Comparison of ENCODE assay signal across 18 cellular contexts in the genomic region with DNA sequence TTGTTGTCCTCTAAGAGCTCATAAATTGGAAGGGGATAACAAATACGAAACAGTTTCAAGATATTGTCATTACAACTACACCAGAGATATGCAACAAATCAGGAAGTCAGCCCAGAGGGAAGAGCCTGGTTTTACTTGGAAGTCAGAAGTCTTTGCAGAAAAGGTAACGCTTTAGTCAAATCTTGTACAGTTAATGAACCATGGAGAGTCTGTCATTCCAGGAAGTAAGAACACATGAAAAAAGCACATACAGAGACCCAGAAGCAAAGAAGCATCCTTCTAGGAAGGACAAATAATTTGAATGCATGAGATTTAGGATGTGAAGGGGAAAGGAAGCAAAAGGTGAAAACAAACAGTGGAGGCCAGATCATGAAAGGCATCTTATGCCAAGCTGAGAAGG. TPM values are rescaled to one million over a fixed set of nuclear protein-coding genes. Genes with fewer than 3 reads are reported as not detected.
DNase-seq lines count a peak whose midpoint lies in the region; ATAC-seq lines count a peak whose summit lies in the region.
"Had no signal": no experiment of that assay in that cellular context is flagged by ENCODE, and none has a peak within 500 bp of the region (broad histone marks: within the 10 kb centered on the region; RNA-seq: fewer than 3 reads in every experiment).

No MANE protein-coding gene starts in this region.

- H3K27ac Mint-ChIP-seq in CD4-positive, CD25-positive, alpha-beta regulatory T cell = peak overlapping the region in 2 of 3 donors; percentile 0 to 12
- peak overlapping the region in 1 of 2 donors; percentile 3 for H3K27ac Mint-ChIP-seq in effector memory CD8-positive, alpha-beta T cell
- H3K27ac Mint-ChIP-seq: activated CD4-positive, alpha-beta memory T cell treated with anti-CD3 and anti-CD28 coated beads for 36 hours; activated T-helper 2 cell treated with anti-CD3 and anti-CD28 coated beads, Interferon-gamma antibody, Interleukin-2, Interleukin-4, amounts not matched to agents 10 μg/mL and 5 μg/mL and 100 μg/mL, durations not matched to agents 14 hours and 24 hours and 36 hours had no signal

- H3K27ac ChIP-seq in CD4-positive, CD25-positive, alpha-beta regulatory T cell (ENCODE audit: insufficient read depth, low read length, poor library complexity, severe bottlenecking) = no peak overlapping the region
- H3K27ac ChIP-seq: sigmoid colon, thoracic aorta had no signal

- peak in 1 of 3 donors; percentile 14 for DNase-seq in CD4-positive, CD25-positive, alpha-beta regulatory T cell
- DNase-seq in NCI-H526 treated with DMSO at 0.1 percent for 48 hours (lab: John Stamatoyannopoulos, UW) = peak; percentile 12
- DNase-seq in kidney glomerular epithelial cell (lab: John Stamatoyannopoulos, UW) = peak; percentile 39
- DNase-seq in effector memory CD8-positive, alpha-beta T cell = no peak
- no peak for DNase-seq in NCI-H2227 (lab: John Stamatoyannopoulos, UW; ENCODE audit: unreplicated experiment)
- no peak for DNase-seq in NCI-H1417 (lab: John Stamatoyannopoulos, UW)
- DNase-seq: activated CD4-positive, alpha-beta memory T cell treated with anti-CD3 and anti-CD28 coated beads for 36 hours; DMS153; mesendoderm; NCI-H1105 treated with DMSO at 0.1 percent for 48 hours; sigmoid colon; stimulated activated CD4-positive, alpha-beta T cell treated with anti-CD3 and anti-CD28 coated beads, Interleukin-2, amount 100 ng/mL, for 48 hours; stimulated activated CD8-positive, alpha-beta memory T cell treated with anti-CD3 and anti-CD28 coated beads, Interleukin-4, amount 100 ng/mL, for 48 hours had no signal

- H3K4me3 ChIP-seq in CD4-positive, CD25-positive, alpha-beta regulatory T cell (ENCODE audit: low read depth, low read length) = no peak overlapping the region
- H3K4me3 ChIP-seq: HAP-1, sigmoid colon, thoracic aorta had no signal

- peaks cover 4% of the 10 kb centered on the region for H3K36me3 Mint-ChIP-seq in CD4-positive, CD25-positive, alpha-beta regulatory T cell
- peaks cover under 1% of the 10 kb centered on the region for H3K36me3 Mint-ChIP-seq in effector memory CD8-positive, alpha-beta T cell (ENCODE audit: insufficient read depth)

- no peaks in the 10 kb centered on the region for H3K27me3 ChIP-seq in CD4-positive, CD25-positive, alpha-beta regulatory T cell (ENCODE audit: control insufficient read depth, insufficient read depth, low read length)
- H3K27me3 ChIP-seq: sigmoid colon had no signal

- peaks cover 3% of the 10 kb centered on the region for H3K36me3 ChIP-seq in CD4-positive, CD25-positive, alpha-beta regulatory T cell (ENCODE audit: control insufficient read depth, insufficient read depth, low read length)
- H3K36me3 ChIP-seq: HAP-1, sigmoid colon, thoracic aorta had no signal

- no peak for ATAC-seq in CD4-positive, CD25-positive, alpha-beta regulatory T cell (ENCODE audit: low read depth in 2 of 2)
- ATAC-seq in GM21390 (IDR thresholded peaks at IDR 0.05; ENCODE audit: unreplicated experiment) (peak; percentile 51), HG03095 (IDR thresholded peaks at IDR 0.05; ENCODE audit: unreplicated experiment) (no peak)
- no peak for ATAC-seq in effector memory CD8-positive, alpha-beta T cell (replicated peaks)

- H3K9me3 ChIP-seq in CD4-positive, CD25-positive, alpha-beta regulatory T cell (ENCODE audit: control insufficient read depth in 2 of 2, low read length in 2 of 2) = no peaks in the 10 kb centered on the region
- H3K9me3 ChIP-seq: HAP-1, sigmoid colon, thoracic aorta had no signal

- peaks cover 8% of the 10 kb centered on the region for H3K4me1 ChIP-seq in CD4-positive, CD25-positive, alpha-beta regulatory T cell (ENCODE audit: control insufficient read depth, insufficient read depth, low read length, poor library complexity, severe bottlenecking)
- H3K4me1 ChIP-seq: sigmoid colon had no signal

- no peaks in the 10 kb centered on the region for H3K9me3 Mint-ChIP-seq in CD4-positive, CD25-positive, alpha-beta regulatory T cell
- no peaks in the 10 kb centered on the region for H3K9me3 Mint-ChIP-seq in effector memory CD8-positive, alpha-beta T cell
- H3K9me3 Mint-ChIP-seq: activated CD4-positive, alpha-beta memory T cell treated with anti-CD3 and anti-CD28 coated beads for 36 hours; activated T-helper 2 cell treated with anti-CD3 and anti-CD28 coated beads, Interferon-gamma antibody, Interleukin-2, Interleukin-4, amounts not matched to agents 10 μg/mL and 5 μg/mL and 100 μg/mL, durations not matched to agents 14 hours and 24 hours and 36 hours had no signal

- peaks cover 31 to 72% (median 51%) of the 10 kb centered on the region in 4 donors for H3K4me1 Mint-ChIP-seq in CD4-positive, CD25-positive, alpha-beta regulatory T cell
- peaks cover 23 to 37% of the 10 kb centered on the region in 2 donors for H3K4me1 Mint-ChIP-seq in effector memory CD8-positive, alpha-beta T cell (ENCODE audit: low read depth in 2 of 2)

- no peaks in the 10 kb centered on the region for H3K27me3 Mint-ChIP-seq in CD4-positive, CD25-positive, alpha-beta regulatory T cell
- no peaks in the 10 kb centered on the region for H3K27me3 Mint-ChIP-seq in effector memory CD8-positive, alpha-beta T cell
- H3K27me3 Mint-ChIP-seq: activated CD4-positive, alpha-beta memory T cell treated with anti-CD3 and anti-CD28 coated beads for 36 hours had no signal

- H3K4me3 Mint-ChIP-seq in CD4-positive, CD25-positive, alpha-beta regulatory T cell = peak overlapping the region in 1 of 4 donors; percentile 4
- no peak overlapping the region for H3K4me3 Mint-ChIP-seq in effector memory CD8-positive, alpha-beta T cell
- H3K4me3 Mint-ChIP-seq: activated CD4-positive, alpha-beta memory T cell treated with anti-CD3 and anti-CD28 coated beads for 36 hours had no signal

RNA-seq across cellular contexts. Expression of a gene that starts 19.6 kb away (rescaled TPM):
- total RNA-seq in CD4-positive, CD25-positive, alpha-beta regulatory T cell = 37.2 TPM
- 10 to 100 TPM; 24.8 to 33.3 (median 28.4) TPM for polyA plus RNA-seq in CD4-positive, CD25-positive, alpha-beta regulatory T cell

RNA-seq across cellular contexts. Expression of a gene that starts 48.4 kb away (rescaled TPM):
- total RNA-seq in CD4-positive, CD25-positive, alpha-beta regulatory T cell = 46.1 TPM
- 100 to 1,000 TPM in 1 of 4 donors, 10 to 100 TPM in 3; 65.5 to 102 (median 80.3) TPM for polyA plus RNA-seq in CD4-positive, CD25-positive, alpha-beta regulatory T cell

Comparison
In these comparisons a context has a peak if more than half of its experiments do, and no peak if none do; other contexts are left out.
1. DNase-seq: peak in NCI-H526 treated with DMSO at 0.1 percent for 48 hours (single experiment) and kidney glomerular epithelial cell (single experiment); none in effector memory CD8-positive, alpha-beta T cell (0 of 3), NCI-H2227 (single experiment) and NCI-H1417 (0 of 3).